In the genomic region with DNA sequence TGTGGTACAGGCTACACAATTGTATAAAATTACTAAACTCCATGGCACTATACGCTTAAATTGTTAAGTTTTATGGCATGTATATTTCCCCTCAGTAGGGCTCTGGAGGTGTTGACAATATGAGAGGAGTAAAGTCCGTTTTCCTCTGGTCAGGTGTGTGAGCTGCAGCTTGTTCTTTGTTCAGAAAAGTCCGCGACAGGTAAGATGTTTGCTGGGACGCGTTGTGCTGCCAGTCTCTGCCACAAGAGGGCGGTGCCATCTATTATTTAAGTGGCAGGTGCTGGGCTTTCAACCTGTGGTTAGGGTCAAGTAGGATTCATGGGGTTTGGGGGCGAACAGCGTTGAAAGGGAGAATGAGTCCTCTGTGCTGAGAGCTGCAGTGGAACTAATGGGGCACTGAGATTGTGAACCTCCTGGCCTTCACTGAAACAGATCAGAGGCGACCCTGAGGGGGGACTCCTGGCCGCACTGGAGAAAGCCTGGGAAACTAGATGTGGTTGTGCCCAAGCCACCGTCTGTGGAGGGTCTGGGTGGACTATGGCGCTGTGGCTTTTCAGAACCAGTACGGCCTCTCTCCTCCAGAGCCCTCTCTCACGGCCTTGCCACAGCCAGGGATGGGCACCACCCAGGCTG, we compare ENCODE assay signal across 9 cellular contexts.
A peak's percentile ranks its signal among the peaks of the same experiment; 100 is the strongest.
DNase-seq lines count a peak whose midpoint lies in the region; ATAC-seq, FAIRE-seq and TF ChIP-seq lines count a peak whose summit lies in the region.
"Had no signal": no experiment of that assay in that cellular context is flagged by ENCODE, and none has a peak within 500 bp of the region (broad histone marks: within the 10 kb centered on the region; RNA-seq: fewer than 3 reads in every experiment).

No MANE protein-coding gene starts in this region.

- no peaks in the 10 kb centered on the region for H3K36me3 Mint-ChIP-seq in effector memory CD8-positive, alpha-beta T cell (ENCODE audit: insufficient read depth)
- H3K36me3 Mint-ChIP-seq in CD4-positive, alpha-beta memory T cell, result no peaks in the 10 kb centered on the region

- H3K9me3 Mint-ChIP-seq in effector memory CD8-positive, alpha-beta T cell, result peaks cover 9 to 26% of the 10 kb centered on the region in 2 donors
- peaks cover 4 to 21% (median 9%) of the 10 kb centered on the region in 8 donors for H3K9me3 Mint-ChIP-seq in CD4-positive, alpha-beta memory T cell

- H3K27ac ChIP-seq in PC-3 (ENCODE audit: low read length) (no peak overlapping the region), small intestine (ENCODE audit: low read depth in 1 of 2, low read length in 1 of 2) (no peak overlapping the region)
- H3K27ac ChIP-seq in CD4-positive, alpha-beta memory T cell (ENCODE audit: low read depth, low read length), result no peak overlapping the region
- H3K27ac ChIP-seq: epithelial cell of prostate had no signal

- H3F3A ChIP-seq in PC-3 (ENCODE audit: low read length, unreplicated experiment), result no peaks in the 10 kb centered on the region

- no peaks in the 10 kb centered on the region for H3K9me3 ChIP-seq in PC-3 (ENCODE audit: low read length)
- no peaks in the 10 kb centered on the region for H3K9me3 ChIP-seq in small intestine (ENCODE audit: control insufficient read depth, low read depth)
- no peaks in the 10 kb centered on the region for H3K9me3 ChIP-seq in CD4-positive, alpha-beta memory T cell (ENCODE audit: control insufficient read depth in 1 of 2, low read length in 2 of 2)

- no peak overlapping the region for H3K4me3 ChIP-seq in PC-3 (ENCODE audit: low read length)
- H3K4me3 ChIP-seq in small intestine (ENCODE audit: low read depth in 1 of 2, low read length in 2 of 2), result no peak overlapping the region
- H3K4me3 ChIP-seq in CD4-positive, alpha-beta memory T cell (ENCODE audit: low read length in 2 of 2), result no peak overlapping the region

- WGBS in small intestine, 3 donors, result 37 to 53% (median 43%) methylated on average over 15 of the region's 15 CpGs

- H3K4me1 ChIP-seq in PC-3 (ENCODE audit: insufficient read depth, low read length) (no peaks in the 10 kb centered on the region), small intestine (ENCODE audit: control insufficient read depth in 2 of 2, insufficient read depth in 1 of 2, low read depth in 1 of 2, low read length in 1 of 2) (no peaks in the 10 kb centered on the region)
- no peaks in the 10 kb centered on the region for H3K4me1 ChIP-seq in CD4-positive, alpha-beta memory T cell (ENCODE audit: insufficient read depth, low read length)

- H3K27me3 Mint-ChIP-seq in effector memory CD8-positive, alpha-beta T cell, result no peaks in the 10 kb centered on the region
- peaks cover 2% of the 10 kb centered on the region in 2 donors for H3K27me3 Mint-ChIP-seq in CD4-positive, alpha-beta memory T cell

- no peaks in the 10 kb centered on the region for H3K79me2 ChIP-seq in PC-3 (ENCODE audit: low read length)

- DNase-seq in D721Med (ENCODE audit: insufficient read length, low spot score), result no peak
- peak; percentile 45 for DNase-seq in PC-3
- DNase-seq in effector memory CD8-positive, alpha-beta T cell, result peak; percentile 43 to 47 (median 47)
- peak; percentile 87 for DNase-seq in small intestine
- DNase-seq in CD4-positive, alpha-beta memory T cell, result no peak
- no peak for DNase-seq in RKO (ENCODE audit: low spot score)
- DNase-seq in LoVo (ENCODE audit: low spot score), result no peak

- H3K27me3 ChIP-seq in PC-3 (ENCODE audit: low read length), result peaks cover 22% of the 10 kb centered on the region
- no peaks in the 10 kb centered on the region for H3K27me3 ChIP-seq in small intestine (ENCODE audit: control insufficient read depth in 2 of 2, insufficient read depth in 2 of 2, low read length in 2 of 2)
- H3K27me3 ChIP-seq in CD4-positive, alpha-beta memory T cell (ENCODE audit: insufficient read depth, low read length), result no peaks in the 10 kb centered on the region

- BruUV-seq in PC-3 (replicated peaks; lab: Mats Ljungman, UMichigan), result no TSS peak

- no peaks in the 10 kb centered on the region for H3K9me2 ChIP-seq in PC-3 (replicated peaks; ENCODE audit: low read length)

- H3K9ac ChIP-seq in PC-3 (ENCODE audit: low read length), result no peak overlapping the region

- intact Hi-C loops in PC-3 (cut with micrococcal nuclease), result no loop called here
- intact Hi-C loops in CD4-positive, alpha-beta memory T cell (cut with micrococcal nuclease), result no loop called here

- no peak overlapping the region for H3K27ac Mint-ChIP-seq in effector memory CD8-positive, alpha-beta T cell
- H3K27ac Mint-ChIP-seq in CD4-positive, alpha-beta memory T cell, result no peak overlapping the region

- FAIRE-seq in D721Med (lab: Jason Lieb, UNC) (no peak), small intestine (lab: Jason Lieb, UNC) (no peak)

- CTCF ChIA-PET in PC-3 (lab: Charles Lee), result no interaction called here
- CTCF ChIA-PET in CD4-positive, alpha-beta memory T cell (lab: Charles Lee; ENCODE audit: partially characterized antibody), result no interaction called here

- H3K36me3 ChIP-seq in PC-3 (ENCODE audit: low read depth, low read length) (no peaks in the 10 kb centered on the region), small intestine (ENCODE audit: control insufficient read depth in 2 of 2, insufficient read depth in 2 of 2, low read length in 2 of 2) (no peaks in the 10 kb centered on the region)
- H3K36me3 ChIP-seq in CD4-positive, alpha-beta memory T cell (ENCODE audit: insufficient read depth, low read length), result no peaks in the 10 kb centered on the region

- H3K4me3 Mint-ChIP-seq in effector memory CD8-positive, alpha-beta T cell, result no peak overlapping the region
- H3K4me3 Mint-ChIP-seq in CD4-positive, alpha-beta memory T cell, result no peak overlapping the region

- no peak overlapping the region for H3K4me2 ChIP-seq in PC-3 (ENCODE audit: low read length)

- ATAC-seq in GM19395 (IDR thresholded peaks at IDR 0.05; ENCODE audit: unreplicated experiment), result peak; percentile 54
- ATAC-seq in PC-3, result no peak
- ATAC-seq in effector memory CD8-positive, alpha-beta T cell (replicated peaks), result peak; percentile 40

- no peaks in the 10 kb centered on the region for H4K20me1 ChIP-seq in PC-3 (ENCODE audit: low read length)

- H2AFZ ChIP-seq in PC-3 (ENCODE audit: low read length), result no peak overlapping the region

- TF ChIP-seq CTCF in D721Med (IDR thresholded peaks at IDR 0.05; ENCODE audit: insufficient read depth, missing control alignments) (peak; percentile 77), PC-3 (conservative IDR thresholded peaks at IDR 0.05; ENCODE audit: low read depth, low read length) (peak; percentile 78)

- POLR2A ChIA-PET in PC-3 (lab: Charles Lee; ENCODE audit: unreplicated experiment), result no interaction called here
- POLR2A ChIA-PET in CD4-positive, alpha-beta memory T cell (lab: Charles Lee; ENCODE audit: partially characterized antibody), result no interaction called here

- H3K4me1 Mint-ChIP-seq in effector memory CD8-positive, alpha-beta T cell (ENCODE audit: low read depth in 2 of 2), result peaks cover 14 to 19% of the 10 kb centered on the region in 2 donors
- no peaks in the 10 kb centered on the region for H3K4me1 Mint-ChIP-seq in CD4-positive, alpha-beta memory T cell

Comparison
In these comparisons a context has a peak if more than half of its experiments do, and no peak if none do; other contexts are left out.
1. DNase-seq: peak in PC-3 (single experiment), effector memory CD8-positive, alpha-beta T cell (3 of 3) and small intestine (single experiment); none in D721Med (single experiment), CD4-positive, alpha-beta memory T cell (0 of 5), RKO (single experiment) and LoVo (single experiment).